In genomic region chr17:29566473-29567361, GRCh38 we compare ENCODE assay signal across 8 cellular contexts. TPM values are rescaled to one million over a fixed set of nuclear protein-coding genes. Genes with fewer than 3 reads are reported as not detected.
DNase-seq lines count a peak whose midpoint lies in the region; ATAC-seq and TF ChIP-seq lines count a peak whose summit lies in the region.

Gene ABHD15 (minus strand): TSS chr17:29567037. CDS start chr17:29566966, 71 bp downstream.

- H3K36me3 Mint-ChIP-seq in chondrocyte (ENCODE audit: low read depth) = peaks cover 13% of the 10 kb centered on the region

- H3K27me3 ChIP-seq in WERI-Rb-1 (ENCODE audit: insufficient read depth, low read depth, severe bottlenecking) (no peaks in the 10 kb centered on the region), kidney epithelial cell (ENCODE audit: control insufficient read depth, insufficient read depth, low read length) (no peaks in the 10 kb centered on the region)

- H3K27ac ChIP-seq in WERI-Rb-1 = peak within 1 kb of the TSS; percentile 72

- no peaks in the 10 kb centered on the region for H3K9me3 ChIP-seq in WERI-Rb-1 (ENCODE audit: severe bottlenecking)

- TF ChIP-seq CTCF in WERI-Rb-1 (IDR thresholded peaks at IDR 0.05; ENCODE audit: low read depth, low read length) = no peak
- no peak for TF ChIP-seq CTCF in chondrocyte (IDR thresholded peaks at IDR 0.05)
- no peak for TF ChIP-seq CTCF in kidney epithelial cell (IDR thresholded peaks at IDR 0.05; ENCODE audit: insufficient read depth, low read length, poor library complexity, severe bottlenecking)

- no peaks in the 10 kb centered on the region for H3K9me3 Mint-ChIP-seq in chondrocyte (ENCODE audit: low read depth)

- peaks cover 25% of the 10 kb centered on the region for H3K4me1 Mint-ChIP-seq in chondrocyte (ENCODE audit: low read depth)

- peaks cover 6% of the 10 kb centered on the region for H3K36me3 ChIP-seq in WERI-Rb-1
- no peaks in the 10 kb centered on the region for H3K36me3 ChIP-seq in kidney epithelial cell (ENCODE audit: control insufficient read depth, insufficient read depth, low read length)

- peak within 1 kb of the TSS; percentile 89 for H3K4me3 Mint-ChIP-seq in chondrocyte (ENCODE audit: unreplicated experiment)

- no peaks in the 10 kb centered on the region for H3K27me3 Mint-ChIP-seq in chondrocyte (ENCODE audit: low read depth)

- peak within 1 kb of the TSS; percentile 56 for H3K4me3 ChIP-seq in WERI-Rb-1 (ENCODE audit: low read depth, low read length)
- H3K4me3 ChIP-seq in kidney epithelial cell (ENCODE audit: low read depth, low read length) = peak within 1 kb of the TSS; percentile 59

- peak; percentile 27 for ATAC-seq in GM21737 (IDR thresholded peaks at IDR 0.05; ENCODE audit: unreplicated experiment)

- H3K27ac Mint-ChIP-seq in chondrocyte (ENCODE audit: unreplicated experiment) = peak within 1 kb of the TSS; percentile 79

- DNase-seq in COR-L47 (lab: John Stamatoyannopoulos, UW) (peak; percentile 65), NCI-H146 treated with DMSO at 0.1 percent for 48 hours (lab: John Stamatoyannopoulos, UW; ENCODE audit: unreplicated experiment) (peak; percentile 43), WERI-Rb-1 (peak; percentile 64), chondrocyte (ENCODE audit: low spot score) (peak; percentile 91), kidney epithelial cell (ENCODE audit: low read depth) (no peak), cerebellum (ENCODE audit: low spot score) (no peak)
- peak; percentile 62 to 69 for DNase-seq in stimulated activated CD4-positive, alpha-beta T cell treated with anti-CD3 and anti-CD28 coated beads, Interleukin-2, amount 100 ng/mL, for 24 hours

RNA-seq across cellular contexts. Expression of gene ABHD15, which starts in this region (rescaled TPM):
- total RNA-seq in chondrocyte (10.2 to 16.7 TPM (median 11.7 TPM) in 3 replicates), kidney epithelial cell (6.4 and 8.3 TPM in 2 replicates), cerebellum (1.8 TPM)

Comparison
In these comparisons a context has a peak if more than half of its experiments do, and no peak if none do; other contexts are left out.
1. DNase-seq: peak in COR-L47 (single experiment), NCI-H146 treated with DMSO at 0.1 percent for 48 hours (single experiment), WERI-Rb-1 (single experiment), chondrocyte (single experiment) and stimulated activated CD4-positive, alpha-beta T cell treated with anti-CD3 and anti-CD28 coated beads, Interleukin-2, amount 100 ng/mL, for 24 hours (2 of 2); none in kidney epithelial cell (single experiment) and cerebellum (single experiment).